Comparison of ENCODE assay signal across 13 cellular contexts in genomic region chr5:103346162-103346748, GRCh38.
"Had no signal": no experiment of that assay in that cellular context is flagged by ENCODE, and none has a peak within 500 bp of the region (broad histone marks: within the 10 kb centered on the region; RNA-seq: fewer than 3 reads in every experiment).

No MANE protein-coding gene starts in this region.

- H3K36me3 ChIP-seq: heart left ventricle, sigmoid colon, suprapubic skin had no signal

- H3K9me3 ChIP-seq: psoas muscle, sigmoid colon had no signal

- ATAC-seq: heart left ventricle; left lobe of liver; natural killer cell treated with Interleukin-12 subunit alpha and Interleukin-12 subunit beta and Interleukin-15 and Interleukin-18, amount 100 ng/mL, for 72 hours; psoas muscle; stimulated activated naive CD8-positive, alpha-beta T cell treated with anti-CD3 and anti-CD28 coated beads, Interleukin-15, Interleukin-2, amounts not matched to agents 100 U/mL and 50 U/mL, for 24 hours had no signal

- H3K4me3 ChIP-seq: heart left ventricle, psoas muscle, sigmoid colon, suprapubic skin had no signal

- H3K27me3 ChIP-seq: sigmoid colon, suprapubic skin had no signal

- H3K27ac ChIP-seq: heart left ventricle, psoas muscle, sigmoid colon, suprapubic skin, VCaP had no signal

- DNase-seq: activated CD4-positive, alpha-beta T cell treated with anti-CD3 and anti-CD28 coated beads for 4 hours; activated naive CD4-positive, alpha-beta T cell treated with Interleukin-2 at 50 U/mL for 16 hours; foreskin melanocyte; heart left ventricle; psoas muscle; sigmoid colon; stimulated activated CD4-positive, alpha-beta T cell treated with anti-CD3 and anti-CD28 coated beads, Interleukin-12 subunit alpha, Interleukin-12 subunit beta, amount 100 ng/mL, for 4 hours; stimulated activated naive CD8-positive, alpha-beta T cell treated with anti-CD3 and anti-CD28 coated beads, Interleukin-15, Interleukin-2, amounts not matched to agents 100 U/mL and 50 U/mL, for 24 hours; T1000 had no signal

- H3K4me1 ChIP-seq: heart left ventricle, psoas muscle, sigmoid colon, suprapubic skin had no signal
